9 cellular contexts compared by ENCODE assay signal in the genomic region with DNA sequence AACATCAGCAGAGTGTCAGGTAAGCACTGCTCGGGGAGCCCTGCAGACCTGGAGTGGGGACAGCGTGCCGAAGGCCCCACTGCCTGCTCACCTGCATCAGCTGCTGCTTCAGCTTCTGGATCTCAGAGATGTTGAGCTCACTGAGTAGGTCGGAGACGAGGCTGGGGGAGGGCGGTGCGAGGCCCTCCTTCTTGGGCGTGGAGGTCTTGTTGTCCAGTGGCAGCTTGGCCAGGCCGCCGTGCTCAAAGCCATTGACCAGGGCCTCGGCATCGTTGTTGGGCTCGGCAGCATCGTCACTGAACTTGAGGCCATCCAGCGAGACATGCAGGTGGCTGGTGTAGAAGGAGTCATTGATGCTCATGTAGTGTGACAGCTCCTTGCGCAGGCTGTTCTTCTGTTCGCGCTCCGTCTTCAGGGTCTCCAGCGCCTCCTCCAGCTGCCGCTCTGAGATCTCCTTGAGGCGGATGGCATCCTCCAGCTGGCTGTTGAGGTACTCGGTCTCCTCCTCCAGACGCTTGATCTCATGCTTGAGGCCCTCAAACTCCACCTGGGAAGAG.
"Had no signal": no experiment of that assay in that cellular context is flagged by ENCODE, and none has a peak within 500 bp of the region (broad histone marks: within the 10 kb centered on the region; RNA-seq: fewer than 3 reads in every experiment).

No MANE protein-coding gene starts in this region.

- DNase-seq: activated CD4-positive, alpha-beta T cell treated with anti-CD3 and anti-CD28 coated beads, Interleukin-2, amount 50 U/mL, for 4 hours; activated CD4-positive, CD25-positive, alpha-beta regulatory T cell treated with anti-CD3 and anti-CD28 coated beads, Interleukin-2, amount 50 U/mL, for 72 hours; left lung; right lobe of liver; spleen; stimulated activated CD4-positive, alpha-beta T cell treated with anti-CD3 and anti-CD28 coated beads, Interleukin-1b, Interleukin-23, amount 100 ng/mL, for 48 hours had no signal

- H3K9me3 Mint-ChIP-seq: stimulated activated naive CD8-positive, alpha-beta T cell treated with anti-CD3 and anti-CD28 coated beads, Interleukin-15, Interleukin-2, amounts not matched to agents 100 ng/mL and 50 ng/mL, for 24 hours; T-helper 2 cell treated with Interferon-gamma antibody and Interleukin-4, amounts not matched to agents 5 μg/mL and 100 μg/mL, for 36 hours had no signal

- H3K4me3 Mint-ChIP-seq: stimulated activated naive CD8-positive, alpha-beta T cell treated with anti-CD3 and anti-CD28 coated beads, Interleukin-15, Interleukin-2, amounts not matched to agents 100 ng/mL and 50 ng/mL, for 24 hours; T-helper 2 cell treated with Interferon-gamma antibody and Interleukin-4, amounts not matched to agents 5 μg/mL and 100 μg/mL, for 36 hours had no signal

- H3K9me3 ChIP-seq: left lung, right lobe of liver, spleen had no signal

- H3K27ac ChIP-seq: left lung, right lobe of liver had no signal

- H3K27me3 Mint-ChIP-seq: progenitor cell of endocrine pancreas; stimulated activated naive CD8-positive, alpha-beta T cell treated with anti-CD3 and anti-CD28 coated beads, Interleukin-15, Interleukin-2, amounts not matched to agents 100 ng/mL and 50 ng/mL, for 24 hours had no signal

- ATAC-seq: left lung, right lobe of liver had no signal

- H3K27ac Mint-ChIP-seq: progenitor cell of endocrine pancreas; stimulated activated naive CD8-positive, alpha-beta T cell treated with anti-CD3 and anti-CD28 coated beads, Interleukin-15, Interleukin-2, amounts not matched to agents 100 ng/mL and 50 ng/mL, for 24 hours; T-helper 2 cell treated with Interferon-gamma antibody and Interleukin-4, amounts not matched to agents 5 μg/mL and 100 μg/mL, for 36 hours had no signal

- H3K4me3 ChIP-seq: left lung, right lobe of liver had no signal

- H3K27me3 ChIP-seq: left lung, right lobe of liver, spleen had no signal
